In the genomic region with DNA sequence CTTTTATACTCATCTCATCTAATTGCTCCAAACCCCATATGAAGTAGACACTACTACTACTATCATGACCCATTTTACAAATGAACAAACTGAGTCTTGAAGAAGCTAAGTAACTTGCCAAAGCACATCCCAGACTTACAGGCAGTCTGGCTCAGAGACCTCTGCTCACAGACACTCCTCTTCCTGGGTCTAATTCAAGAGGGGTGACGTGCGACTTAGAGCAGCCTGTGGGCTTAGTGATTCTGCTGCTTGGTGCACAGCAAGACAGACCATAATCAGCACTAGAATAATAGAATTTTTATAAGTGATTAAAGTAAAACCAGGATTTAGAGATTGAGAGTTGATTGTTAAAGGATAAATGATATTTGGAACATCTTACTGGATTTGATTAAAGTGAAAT, we compare ENCODE assay signal across 20 cellular contexts.
"Had no signal": no experiment of that assay in that cellular context is flagged by ENCODE, and none has a peak within 500 bp of the region (broad histone marks: within the 10 kb centered on the region; RNA-seq: fewer than 3 reads in every experiment).

No MANE protein-coding gene starts in this region.

- H3K27me3 Mint-ChIP-seq: naive B cell; naive thymus-derived CD8-positive, alpha-beta T cell had no signal

- DNase-seq: dermis blood vessel endothelial cell; dorsolateral prefrontal cortex; effector CD4-positive, alpha-beta T cell; effector memory CD4-positive, alpha-beta T cell; foreskin keratinocyte; heart left ventricle; hypothalamus; left cardiac atrium; left lung; left ventricle myocardium superior; lower lobe of right lung; mesenchymal stem cell; mucosa of descending colon; naive B cell; naive thymus-derived CD8-positive, alpha-beta T cell had no signal

- H3K4me3 Mint-ChIP-seq: mesothelial cell of epicardium; naive B cell; naive thymus-derived CD8-positive, alpha-beta T cell had no signal

- H3K36me3 ChIP-seq: esophagus muscularis mucosa, gastroesophageal sphincter, heart left ventricle, left lung, lower lobe of right lung had no signal

- H3K27ac ChIP-seq: coronary artery, dorsolateral prefrontal cortex, esophagus muscularis mucosa, foreskin keratinocyte, gastroesophageal sphincter, heart left ventricle, hepatocyte, left lung, lower lobe of right lung had no signal

- H3K9me3 ChIP-seq: esophagus muscularis mucosa, gastroesophageal sphincter, heart left ventricle, left lung, lower lobe of right lung, mucosa of descending colon had no signal

- H3K27ac Mint-ChIP-seq: mesothelial cell of epicardium; naive thymus-derived CD8-positive, alpha-beta T cell had no signal

- H3K27me3 ChIP-seq: dorsolateral prefrontal cortex, esophagus muscularis mucosa, gastroesophageal sphincter, heart left ventricle, hepatocyte, left lung had no signal

- H3K4me3 ChIP-seq: coronary artery, dorsolateral prefrontal cortex, esophagus muscularis mucosa, gastroesophageal sphincter, heart left ventricle, hepatocyte, left lung, lower lobe of right lung, mucosa of descending colon had no signal

- H3K4me1 ChIP-seq: foreskin keratinocyte, left lung, lower lobe of right lung had no signal

- H3K36me3 Mint-ChIP-seq: naive thymus-derived CD8-positive, alpha-beta T cell had no signal

- ATAC-seq: foreskin keratinocyte; gastroesophageal sphincter; left lung; lower lobe of right lung; mucosa of descending colon; naive thymus-derived CD8-positive, alpha-beta T cell had no signal
